Comparison of ENCODE assay signal across 17 cellular contexts in genomic region chr7:29449569-29450260, GRCh38.
A peak's percentile ranks its signal among the peaks of the same experiment; 100 is the strongest.
DNase-seq lines count a peak whose midpoint lies in the region; ATAC-seq and TF ChIP-seq lines count a peak whose summit lies in the region.
"Had no signal": no experiment of that assay in that cellular context is flagged by ENCODE, and none has a peak within 500 bp of the region (broad histone marks: within the 10 kb centered on the region; RNA-seq: fewer than 3 reads in every experiment).

No MANE protein-coding gene starts in this region.

- no peaks in the 10 kb centered on the region for H3K79me2 ChIP-seq in PC-9 (ENCODE audit: low read depth)

- no peaks in the 10 kb centered on the region for H3K27me3 Mint-ChIP-seq in type B pancreatic cell
- H3K27me3 Mint-ChIP-seq in activated T-cell treated with anti-CD3 and anti-CD28 coated beads, Interleukin-2, amount 50 U/mL, for 72 hours (ENCODE audit: low read depth), result no peaks in the 10 kb centered on the region
- H3K27me3 Mint-ChIP-seq: activated CD4-positive, alpha-beta T cell treated with anti-CD3 and anti-CD28 coated beads for 36 hours had no signal

- peak overlapping the region; percentile 37 for H3K27ac Mint-ChIP-seq in type B pancreatic cell
- no peak overlapping the region for H3K27ac Mint-ChIP-seq in activated T-cell treated with anti-CD3 and anti-CD28 coated beads, Interleukin-2, amount 50 U/mL, for 72 hours
- H3K27ac Mint-ChIP-seq: activated CD4-positive, alpha-beta T cell treated with anti-CD3 and anti-CD28 coated beads for 36 hours had no signal

- no peaks in the 10 kb centered on the region for H3K27me3 ChIP-seq in PC-9 (ENCODE audit: insufficient read depth, low read depth)
- H3K27me3 ChIP-seq: testis had no signal

- H3K27ac ChIP-seq in PC-9, result peak overlapping the region; percentile 66
- H3K27ac ChIP-seq: SK-N-MC had no signal

- no peaks in the 10 kb centered on the region for H3K9me2 ChIP-seq in PC-9 (ENCODE audit: insufficient read depth)

- peak; percentile 41 for DNase-seq in HT-29 (ENCODE audit: low spot score)
- peak in 1 of 2 experiments; percentile 96 for DNase-seq in PC-9
- no peak for DNase-seq in left lobe of liver (ENCODE audit: low spot score)
- DNase-seq in type B pancreatic cell (ENCODE audit: extremely low spot score, unreplicated experiment), result no peak
- no peak for DNase-seq in activated T-cell treated with anti-CD3 and anti-CD28 coated beads, Interleukin-2, amount 50 U/mL, for 72 hours
- no peak for DNase-seq in activated T-cell treated with anti-CD3 and anti-CD28 coated beads for 4 hours
- DNase-seq in NCI-H446 (lab: John Stamatoyannopoulos, UW), result no peak
- DNase-seq: activated CD4-positive, alpha-beta T cell treated with anti-CD3 and anti-CD28 coated beads for 36 hours; activated CD8-positive, alpha-beta memory T cell treated with anti-CD3 and anti-CD28 coated beads, Interleukin-2, amount 50 U/mL, for 4 hours; amygdala; cerebellar nuclear complex; kidney; NCI-H1694 treated with DMSO at 0.1 percent for 48 hours; NCI-H524; stimulated activated CD4-positive, alpha-beta T cell treated with anti-CD3 and anti-CD28 coated beads, Interleukin-4, amount 100 ng/mL, for 24 hours; testis had no signal

- H3K4me1 ChIP-seq in PC-9 (replicated peaks; ENCODE audit: insufficient read depth), result peaks cover 37% of the 10 kb centered on the region
- H3K4me1 ChIP-seq: testis had no signal

- no peak for TF ChIP-seq CTCF in PC-9 (conservative IDR thresholded peaks at IDR 0.05)
- no peak for TF ChIP-seq CTCF in type B pancreatic cell (conservative IDR thresholded peaks at IDR 0.05)

- H3K4me3 ChIP-seq in PC-9, result no peak overlapping the region
- H3K4me3 ChIP-seq: SK-N-MC, testis had no signal

- H4K20me1 ChIP-seq in PC-9 (ENCODE audit: insufficient read depth), result no peaks in the 10 kb centered on the region

- H3K36me3 Mint-ChIP-seq in type B pancreatic cell, result no peaks in the 10 kb centered on the region
- no peaks in the 10 kb centered on the region for H3K36me3 Mint-ChIP-seq in activated T-cell treated with anti-CD3 and anti-CD28 coated beads, Interleukin-2, amount 50 U/mL, for 72 hours (ENCODE audit: insufficient read depth in 2 of 2)

- 0 out of 2 replicates have a peak overlapping the region, but pooled peaks have one; percentile 1 for H2AFZ ChIP-seq in PC-9

- no peaks in the 10 kb centered on the region for H3K9me3 ChIP-seq in PC-9 (ENCODE audit: insufficient read depth, low read depth)
- H3K9me3 ChIP-seq: testis had no signal

- H3K4me1 Mint-ChIP-seq in type B pancreatic cell (ENCODE audit: unreplicated experiment), result peaks cover 12% of the 10 kb centered on the region
- H3K4me1 Mint-ChIP-seq in activated T-cell treated with anti-CD3 and anti-CD28 coated beads, Interleukin-2, amount 50 U/mL, for 72 hours (ENCODE audit: low read depth), result no peaks in the 10 kb centered on the region
- H3K4me1 Mint-ChIP-seq: activated CD4-positive, alpha-beta T cell treated with anti-CD3 and anti-CD28 coated beads for 36 hours had no signal

- intact Hi-C loops in PC-9 (cut with micrococcal nuclease; ENCODE audit: unreplicated experiment), result no loop called here

- peak; percentile 31 for ATAC-seq in left lobe of liver
- no peak for ATAC-seq in activated T-cell treated with anti-CD3 and anti-CD28 coated beads, Interleukin-2, amount 50 U/mL, for 72 hours (replicated peaks in 1 of 2)
- ATAC-seq: activated CD4-positive, alpha-beta T cell treated with anti-CD3 and anti-CD28 coated beads for 36 hours had no signal

- no peaks in the 10 kb centered on the region for H3K36me3 ChIP-seq in PC-9 (ENCODE audit: low read depth)

- no peaks in the 10 kb centered on the region for H3K9me3 Mint-ChIP-seq in type B pancreatic cell
- no peaks in the 10 kb centered on the region for H3K9me3 Mint-ChIP-seq in activated T-cell treated with anti-CD3 and anti-CD28 coated beads, Interleukin-2, amount 50 U/mL, for 72 hours

- peaks cover 28% of the 10 kb centered on the region for H3F3A ChIP-seq in PC-9 (ENCODE audit: insufficient read depth, low read depth)

- H3K4me3 Mint-ChIP-seq in type B pancreatic cell, result no peak overlapping the region
- no peak overlapping the region for H3K4me3 Mint-ChIP-seq in activated T-cell treated with anti-CD3 and anti-CD28 coated beads, Interleukin-2, amount 50 U/mL, for 72 hours
- H3K4me3 Mint-ChIP-seq: activated CD4-positive, alpha-beta T cell treated with anti-CD3 and anti-CD28 coated beads for 36 hours had no signal

- POLR2A ChIA-PET in PC-9 (lab: Charles Lee; ENCODE audit: unreplicated experiment), result interaction anchor here (0.7 kb wide), 1 partner anchor 58 kb away, joined by 5 read pairs; no protein-coding TSS in a partner anchor

- no TSS peak for BruUV-seq in PC-9 (replicated peaks; lab: Mats Ljungman, UMichigan)

- H3K4me2 ChIP-seq in PC-9, result peak overlapping the region; percentile 37

- CTCF ChIA-PET in PC-9 (lab: Charles Lee), result no interaction called here
